Comparison of ENCODE assay signal across 8 cellular contexts in genomic region chr17:7250655-7251329, GRCh38. TPM values are rescaled to one million over a fixed set of nuclear protein-coding genes. Genes with fewer than 3 reads are reported as not detected.
DNase-seq lines count a peak whose midpoint lies in the region; ATAC-seq and TF ChIP-seq lines count a peak whose summit lies in the region.

No MANE protein-coding gene starts in this region.

- DNase-seq in SK-N-SH, result no peak
- DNase-seq in islet precursor cell, result peak; percentile 54
- no peak for DNase-seq in substantia nigra (lab: John Stamatoyannopoulos, UW)
- DNase-seq in RKO (ENCODE audit: low spot score), result no peak
- no peak for DNase-seq in DMS79 treated with DMSO at 0.1 percent for 48 hours (lab: John Stamatoyannopoulos, UW)
- no peak for DNase-seq in glomerular visceral epithelial cell (ENCODE audit: extremely low spot score)

- peak overlapping the region; percentile 93 for H3K4me3 Mint-ChIP-seq in activated naive CD8-positive, alpha-beta T cell

- peak overlapping the region; percentile 94 for H3K9ac ChIP-seq in SK-N-SH

- H3K4me1 ChIP-seq in SK-N-SH (ENCODE audit: control insufficient read depth in 1 of 2, insufficient read depth in 2 of 2, low read depth in 1 of 2, low read length in 1 of 2), result peaks cover 9 to 23% of the 10 kb centered on the region in 2 experiments; a peak in 3 of 4 replicates

- H3K27ac Mint-ChIP-seq in activated naive CD8-positive, alpha-beta T cell, result peak overlapping the region; percentile 94

- no peaks in the 10 kb centered on the region for H3K9me3 ChIP-seq in SK-N-SH

- H3K36me3 ChIP-seq in SK-N-SH (replicated peaks in 1 of 2; ENCODE audit: control insufficient read depth in 1 of 2, insufficient read depth in 2 of 2, low read length in 1 of 2), result peaks cover 18 to 24% of the 10 kb centered on the region in 2 experiments

- no peak for TF ChIP-seq EP300 in SK-N-SH (IDR thresholded peaks at IDR 0.05; ENCODE audit: borderline replicate concordance in 1 of 2, low read depth in 1 of 2, low read length in 1 of 2)

- H2AFZ ChIP-seq in SK-N-SH (ENCODE audit: low read depth), result 0 out of 2 replicates have a peak overlapping the region, but pooled peaks have one; percentile 21

- H3F3A ChIP-seq in SK-N-SH (replicated peaks; ENCODE audit: insufficient read depth), result peaks cover 10% of the 10 kb centered on the region

- no peaks in the 10 kb centered on the region for H4K20me1 ChIP-seq in SK-N-SH (ENCODE audit: insufficient read depth)

- peaks cover 68% of the 10 kb centered on the region for H3K79me2 ChIP-seq in SK-N-SH (ENCODE audit: insufficient read depth)

- peaks cover 40% of the 10 kb centered on the region for H3K4me1 Mint-ChIP-seq in activated naive CD8-positive, alpha-beta T cell (ENCODE audit: low read depth)

- POLR2A ChIA-PET in SK-N-SH (lab: Yijun Ruan, JAX), result interaction anchor here (1.1 to 1.6 kb wide), 3 partner anchors 8 to 30 kb away, joined by 6 to 7 read pairs (median 6); partner anchors contain the start of genes GABARAP and PHF23

- no peaks in the 10 kb centered on the region for H3K27me3 Mint-ChIP-seq in activated naive CD8-positive, alpha-beta T cell

- H3K27ac ChIP-seq in SK-N-SH (ENCODE audit: low read depth in 2 of 2, low read length in 1 of 2), result peak overlapping the region; percentile 96 to 99
- H3K27ac ChIP-seq in substantia nigra (ENCODE audit: low read depth, low read length, poor library complexity, severe bottlenecking), result peak overlapping the region; percentile 100

- no peaks in the 10 kb centered on the region for H3K9me3 Mint-ChIP-seq in activated naive CD8-positive, alpha-beta T cell (ENCODE audit: low read depth)

- peak overlapping the region; percentile 81 to 95 for H3K4me3 ChIP-seq in SK-N-SH (ENCODE audit: low read depth in 2 of 2, low read length in 1 of 2)

- peak overlapping the region; percentile 95 for H3K4me2 ChIP-seq in SK-N-SH

- WGBS in SK-N-SH (ENCODE audit: low lambda C conversion rate), result 2% methylated on average over 28 of the region's 33 CpGs

- H3K9me2 ChIP-seq in SK-N-SH, result no peaks in the 10 kb centered on the region

- no peak for TF ChIP-seq RAD21 in SK-N-SH (IDR thresholded peaks at IDR 0.05; ENCODE audit: low read length)

- ATAC-seq in SK-N-SH treated with all-trans-retinoic acid at 6 μM for 48 hours, result no peak

- CTCF ChIA-PET in SK-N-SH (lab: Yijun Ruan, JAX), result interaction anchor here (1.1 to 1.6 kb wide), 5 partner anchors 8 to 310 kb away, joined by 3 to 14 read pairs (median 6); no protein-coding TSS in a partner anchor

- peaks cover 7% of the 10 kb centered on the region for H3K36me3 Mint-ChIP-seq in activated naive CD8-positive, alpha-beta T cell

- H3K27me3 ChIP-seq in SK-N-SH (ENCODE audit: insufficient read depth), result no peaks in the 10 kb centered on the region

- TF ChIP-seq CTCF in SK-N-SH (IDR thresholded peaks at IDR 0.05), result no peak

TF ChIP-seq in SK-N-SH, 30 proteins besides CTCF, POLR2A, EP300 and RAD21:
- TF ChIP-seq MAX (IDR thresholded peaks at IDR 0.05; ENCODE audit: low read depth) (0 out of 2 replicates have a peak, but pooled peaks have one; percentile 10), FOXJ3 (CRISPR knock-in tag; IDR thresholded peaks at IDR 0.05) (no peak)

TF ChIP-seq in SK-N-SH treated with all-trans-retinoic acid at 6 μM for 48 hours, 23 proteins besides CTCF, POLR2A, EP300 and RAD21:
- no peak for TF ChIP-seq ZC3H10 (CRISPR knock-in tag; IDR thresholded peaks at IDR 0.05)
- TF ChIP-seq ISL1 (CRISPR knock-in tag; IDR thresholded peaks at IDR 0.05), result no peak
- TF ChIP-seq TSHZ2 (CRISPR knock-in tag; IDR thresholded peaks at IDR 0.05), result no peak
- no peak for TF ChIP-seq BACH2 (CRISPR knock-in tag; IDR thresholded peaks at IDR 0.05; ENCODE audit: borderline replicate concordance)
- TF ChIP-seq ESRRG (CRISPR knock-in tag; IDR thresholded peaks at IDR 0.05), result no peak
- no peak for TF ChIP-seq POU6F1 (CRISPR knock-in tag; IDR thresholded peaks at IDR 0.05; ENCODE audit: borderline replicate concordance, low read depth)
- no peak for TF ChIP-seq CSRNP3 (CRISPR knock-in tag; IDR thresholded peaks at IDR 0.05)
- no peak for TF ChIP-seq ZNF8 (CRISPR knock-in tag; IDR thresholded peaks at IDR 0.05)
- no peak for TF ChIP-seq ZFP30 (CRISPR knock-in tag; IDR thresholded peaks at IDR 0.05)
- no peak for TF ChIP-seq ZNF565 (CRISPR knock-in tag; conservative IDR thresholded peaks at IDR 0.05; ENCODE audit: low read depth)
- no peak for TF ChIP-seq ARNTL (CRISPR knock-in tag; IDR thresholded peaks at IDR 0.05; ENCODE audit: borderline replicate concordance, low read depth)

RNA-seq across cellular contexts. Expression of gene CTDNEP1, which starts 0.7 kb away (rescaled TPM):
- polyA plus RNA-seq in SK-N-SH (2012; rRNA removed), result 111 and 124 TPM in 2 replicates
- polyA plus RNA-seq in SK-N-SH (2012; cell fraction: cytosol; rRNA removed), result 81.9 and 124 TPM in 2 replicates
- polyA plus RNA-seq in SK-N-SH (2012; cell fraction: nucleus; rRNA removed), result 60.7 and 80.6 TPM in 2 replicates

RNA-seq across cellular contexts. Expression of gene ELP5, which starts 1.2 kb away (rescaled TPM):
- 45.4 and 52.1 TPM in 2 replicates for polyA plus RNA-seq in SK-N-SH (2012; rRNA removed)
- polyA plus RNA-seq in SK-N-SH (2012; cell fraction: cytosol; rRNA removed), result 38.4 and 41.3 TPM in 2 replicates
- 51.3 and 60.7 TPM in 2 replicates for polyA plus RNA-seq in SK-N-SH (2012; cell fraction: nucleus; rRNA removed)

RNA-seq across cellular contexts. Expression of gene GABARAP, which starts 8.5 kb away (rescaled TPM):
- 585 and 637 TPM in 2 replicates for polyA plus RNA-seq in SK-N-SH (2012; rRNA removed)
- 741 and 785 TPM in 2 replicates for polyA plus RNA-seq in SK-N-SH (2012; cell fraction: cytosol; rRNA removed)
- polyA plus RNA-seq in SK-N-SH (2012; cell fraction: nucleus; rRNA removed), result 215 and 225 TPM in 2 replicates

RNA-seq across cellular contexts. Expression of gene CLDN7, which starts 11.5 kb away (rescaled TPM):
- 2.9 and 5.0 TPM in 2 replicates for polyA plus RNA-seq in SK-N-SH (2012; rRNA removed)
- 2.5 and 3.8 TPM in 2 replicates for polyA plus RNA-seq in SK-N-SH (2012; cell fraction: cytosol; rRNA removed)
- polyA plus RNA-seq in SK-N-SH (2012; cell fraction: nucleus; rRNA removed), result 10.4 and 12.1 TPM in 2 replicates

RNA-seq across cellular contexts. Expression of gene PHF23, which starts 11.5 kb away (rescaled TPM):
- 53.3 and 58.5 TPM in 2 replicates for polyA plus RNA-seq in SK-N-SH (2012; rRNA removed)
- polyA plus RNA-seq in SK-N-SH (2012; cell fraction: cytosol; rRNA removed), result 47.9 and 57.2 TPM in 2 replicates
- 45.2 and 50.5 TPM in 2 replicates for polyA plus RNA-seq in SK-N-SH (2012; cell fraction: nucleus; rRNA removed)
